In the genomic region with DNA sequence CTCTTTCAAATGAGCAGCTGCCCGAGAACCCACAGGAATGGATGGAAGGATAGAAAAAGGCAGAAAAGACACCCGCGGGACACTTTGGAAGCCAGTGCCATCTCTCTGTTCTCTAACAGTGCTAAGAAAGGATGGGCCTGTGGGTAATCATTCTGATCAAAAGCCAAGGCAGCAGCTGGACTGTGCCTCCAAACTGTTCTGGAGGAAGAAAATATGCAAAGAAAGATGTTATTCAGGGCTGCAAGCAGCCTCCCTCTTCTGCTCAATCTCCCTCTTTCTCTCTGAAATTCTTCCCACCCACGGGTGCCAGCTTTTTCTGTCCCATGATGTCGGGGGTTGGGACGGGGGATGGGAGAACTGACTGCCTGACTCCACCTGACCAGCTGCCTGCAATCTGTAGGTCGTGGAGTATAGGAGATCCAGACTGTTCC, we compare ENCODE assay signal across 1 cellular context.
TF ChIP-seq lines count a peak whose summit lies in the region.

No MANE protein-coding gene starts in this region.

TF ChIP-seq in H1, 55 proteins besides CTCF, POLR2A, EP300 and RAD21:
- TF ChIP-seq ASH2L (IDR thresholded peaks at IDR 0.05; ENCODE audit: low read length), result no peak
- TF ChIP-seq FOSL1 (IDR thresholded peaks at IDR 0.05; ENCODE audit: insufficient read depth, low read depth, low read length), result no peak
- TF ChIP-seq SAP30 (IDR thresholded peaks at IDR 0.05; ENCODE audit: insufficient read depth, insufficient replicate concordance, low read length), result no peak
- no peak for TF ChIP-seq CTBP2 (IDR thresholded peaks at IDR 0.05; ENCODE audit: borderline replicate concordance, insufficient read depth, insufficient read length, low read length)
- TF ChIP-seq SRF (IDR thresholded peaks at IDR 0.05; ENCODE audit: low read depth, low read length), result no peak
- no peak for TF ChIP-seq BCL11A (IDR thresholded peaks at IDR 0.05; ENCODE audit: low read depth in 2 of 2, low read length in 2 of 2)
- TF ChIP-seq TEAD4 (IDR thresholded peaks at IDR 0.05; ENCODE audit: low read depth, low read length), result no peak
- no peak for TF ChIP-seq EZH2 (IDR thresholded peaks at IDR 0.05; ENCODE audit: low read depth, low read length, severe bottlenecking)
- TF ChIP-seq KDM4A (IDR thresholded peaks at IDR 0.05; ENCODE audit: low read depth, low read length, severe bottlenecking), result no peak
- no peak for TF ChIP-seq CHD2 (IDR thresholded peaks at IDR 0.05; ENCODE audit: low read length)
- no peak for TF ChIP-seq TAF7 (optimal IDR thresholded peaks at IDR 0.05; ENCODE audit: borderline replicate concordance, low read depth, low read length)
- TF ChIP-seq, protein P1, sequence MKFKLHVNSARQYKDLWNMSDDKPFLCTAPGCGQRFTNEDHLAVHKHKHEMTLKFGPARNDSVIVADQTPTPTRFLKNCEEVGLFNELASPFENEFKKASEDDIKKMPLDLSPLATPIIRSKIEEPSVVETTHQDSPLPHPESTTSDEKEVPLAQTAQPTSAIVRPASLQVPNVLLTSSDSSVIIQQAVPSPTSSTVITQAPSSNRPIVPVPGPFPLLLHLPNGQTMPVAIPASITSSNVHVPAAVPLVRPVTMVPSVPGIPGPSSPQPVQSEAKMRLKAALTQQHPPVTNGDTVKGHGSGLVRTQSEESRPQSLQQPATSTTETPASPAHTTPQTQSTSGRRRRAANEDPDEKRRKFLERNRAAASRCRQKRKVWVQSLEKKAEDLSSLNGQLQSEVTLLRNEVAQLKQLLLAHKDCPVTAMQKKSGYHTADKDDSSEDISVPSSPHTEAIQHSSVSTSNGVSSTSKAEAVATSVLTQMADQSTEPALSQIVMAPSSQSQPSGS (IDR thresholded peaks at IDR 0.05; ENCODE audit: low read length), result no peak
- no peak for TF ChIP-seq CHD1 (IDR thresholded peaks at IDR 0.05; ENCODE audit: low read depth, low read length)
TF ChIP-seq in H1: peak in this region for 0.
